ENCODE assay signal across 9 cellular contexts in genomic region chr18:9404565-9405060, GRCh38.
A peak's percentile ranks its signal among the peaks of the same experiment; 100 is the strongest.
DNase-seq lines count a peak whose midpoint lies in the region; ATAC-seq and TF ChIP-seq lines count a peak whose summit lies in the region.
"Had no signal": no experiment of that assay in that cellular context is flagged by ENCODE, and none has a peak within 500 bp of the region (broad histone marks: within the 10 kb centered on the region; RNA-seq: fewer than 3 reads in every experiment).

No MANE protein-coding gene starts in this region.

- no peak overlapping the region for H3K27ac Mint-ChIP-seq in activated CD4-positive, alpha-beta T cell treated with anti-CD3 and anti-CD28 coated beads, Interleukin-2, amount 10 ng/mL, durations not matched to agents 24 days and 14 days

- TF ChIP-seq CTCF in fibroblast of pulmonary artery (IDR thresholded peaks at IDR 0.05; ENCODE audit: low read length, missing control alignments): no peak
- TF ChIP-seq CTCF in foreskin fibroblast (IDR thresholded peaks at IDR 0.05; ENCODE audit: low read depth, low read length): no peak

- intact Hi-C loops in activated CD4-positive, alpha-beta T cell treated with anti-CD3 and anti-CD28 coated beads, Interleukin-2, amount 10 ng/mL, durations not matched to agents 24 days and 14 days (cut with micrococcal nuclease): no loop called here

- H3K9me3 Mint-ChIP-seq in activated CD4-positive, alpha-beta T cell treated with anti-CD3 and anti-CD28 coated beads, Interleukin-2, amount 10 ng/mL, durations not matched to agents 24 days and 14 days: no peaks in the 10 kb centered on the region

- H3K4me3 ChIP-seq in fibroblast of pulmonary artery (replicated peaks; ENCODE audit: low read depth, low read length) (no peak overlapping the region), foreskin fibroblast (ENCODE audit: low read depth in 1 of 2, low read length in 2 of 2) (no peak overlapping the region)

- peak; percentile 36 for ATAC-seq in stimulated activated naive CD8-positive, alpha-beta T cell treated with anti-CD3 and anti-CD28 coated beads, Interleukin-15, Interleukin-2, amounts not matched to agents 100 U/mL and 50 U/mL, for 24 hours

- peak; percentile 66 for DNase-seq in activated CD4-positive, alpha-beta T cell treated with anti-CD3 and anti-CD28 coated beads, Interleukin-2, amount 10 ng/mL, durations not matched to agents 24 days and 14 days
- DNase-seq in activated CD4-positive, alpha-beta T cell treated with anti-CD3 and anti-CD28 coated beads, Interleukin-2, amount 50 U/mL, for 48 hours: no peak
- DNase-seq in NOMO-1 (lab: John Stamatoyannopoulos, UW; ENCODE audit: unreplicated experiment in 2 of 2) (peak; percentile 57 to 80), fibroblast of pulmonary artery (ENCODE audit: low read depth) (peak; percentile 60), H4 (ENCODE audit: low spot score) (no peak), NCI-H510A (lab: John Stamatoyannopoulos, UW) (no peak), foreskin fibroblast (no peak)
- DNase-seq in stimulated activated naive CD8-positive, alpha-beta T cell treated with anti-CD3 and anti-CD28 coated beads, Interleukin-15, Interleukin-2, amounts not matched to agents 100 U/mL and 50 U/mL, for 24 hours: peak; percentile 13
- DNase-seq: NK-92 treated with Interleukin-12 subunit alpha and Interleukin-12 subunit beta, amount 100 ng/mL, for 24 hours had no signal

- no peaks in the 10 kb centered on the region for H3K36me3 Mint-ChIP-seq in activated CD4-positive, alpha-beta T cell treated with anti-CD3 and anti-CD28 coated beads, Interleukin-2, amount 10 ng/mL, durations not matched to agents 24 days and 14 days (ENCODE audit: low read depth)

- peaks cover 3% of the 10 kb centered on the region for H3K27me3 Mint-ChIP-seq in activated CD4-positive, alpha-beta T cell treated with anti-CD3 and anti-CD28 coated beads, Interleukin-2, amount 10 ng/mL, durations not matched to agents 24 days and 14 days

- peak overlapping the region; percentile 67 for H3K4me3 Mint-ChIP-seq in activated CD4-positive, alpha-beta T cell treated with anti-CD3 and anti-CD28 coated beads, Interleukin-2, amount 10 ng/mL, durations not matched to agents 24 days and 14 days

- peaks cover 5% of the 10 kb centered on the region for H3K4me1 Mint-ChIP-seq in activated CD4-positive, alpha-beta T cell treated with anti-CD3 and anti-CD28 coated beads, Interleukin-2, amount 10 ng/mL, durations not matched to agents 24 days and 14 days

Comparison
In these comparisons a context has a peak if more than half of its experiments do, and no peak if none do; other contexts are left out.
1. DNase-seq: peak in activated CD4-positive, alpha-beta T cell treated with anti-CD3 and anti-CD28 coated beads, Interleukin-2, amount 10 ng/mL, durations not matched to agents 24 days and 14 days (single experiment), NOMO-1 (2 of 2), fibroblast of pulmonary artery (single experiment) and stimulated activated naive CD8-positive, alpha-beta T cell treated with anti-CD3 and anti-CD28 coated beads, Interleukin-15, Interleukin-2, amounts not matched to agents 100 U/mL and 50 U/mL, for 24 hours (single experiment); none in activated CD4-positive, alpha-beta T cell treated with anti-CD3 and anti-CD28 coated beads, Interleukin-2, amount 50 U/mL, for 48 hours (0 of 2), H4 (single experiment), NCI-H510A (single experiment) and foreskin fibroblast (0 of 2).